Comparison of ENCODE assay signal across 11 cellular contexts in genomic region chr18:46320928-46321855, GRCh38.
DNase-seq lines count a peak whose midpoint lies in the region; ATAC-seq and TF ChIP-seq lines count a peak whose summit lies in the region.
"Had no signal": no experiment of that assay in that cellular context is flagged by ENCODE, and none has a peak within 500 bp of the region (broad histone marks: within the 10 kb centered on the region; RNA-seq: fewer than 3 reads in every experiment).

No MANE protein-coding gene starts in this region.

- no peak overlapping the region for H2BK120ac ChIP-seq in mesenchymal stem cell (ENCODE audit: low read depth, low read length)

- H3K9ac ChIP-seq in mesenchymal stem cell (ENCODE audit: low read length): no peak overlapping the region

- CTCF ChIA-PET in Calu3 (lab: Charles Lee): interaction anchor here (1.5 to 2.5 kb wide), 2 partner anchors 40 to 337 kb away, joined by 4 to 8 read pairs; no protein-coding TSS in a partner anchor

- H3K4me3 ChIP-seq in astrocyte of the spinal cord (ENCODE audit: low read depth, low read length) (no peak overlapping the region), mesenchymal stem cell (ENCODE audit: insufficient read depth in 1 of 2, low read depth in 1 of 2, low read length in 2 of 2) (no peak overlapping the region)
- H3K4me3 ChIP-seq: uterus had no signal

- DNase-seq in Calu3 (no peak), HT1080 (ENCODE audit: low read depth) (peak; percentile 81), astrocyte of the spinal cord (ENCODE audit: low read depth, low spot score) (peak; percentile 82), mesenchymal stem cell (no peak), NCI-H2227 treated with DMSO at 0.1 percent for 48 hours (lab: John Stamatoyannopoulos, UW) (no peak), NCI-H524 (lab: John Stamatoyannopoulos, UW) (no peak), retina (no peak)
- DNase-seq: naive B cell, NCI-H2081 treated with DMSO at 0.1 percent for 48 hours, uterus had no signal

- no peaks in the 10 kb centered on the region for H3K9me3 ChIP-seq in mesenchymal stem cell (ENCODE audit: control insufficient read depth, low read length)
- H3K9me3 ChIP-seq: uterus had no signal

- no peak overlapping the region for H2BK15ac ChIP-seq in mesenchymal stem cell (ENCODE audit: low read depth, poor library complexity, severe bottlenecking)

- no peak overlapping the region for H3K4ac ChIP-seq in mesenchymal stem cell (ENCODE audit: low read depth in 1 of 2, low read length in 2 of 2)

- H2AK5ac ChIP-seq in mesenchymal stem cell (ENCODE audit: low read length, severe bottlenecking): peak overlapping the region; percentile 94

- H4K91ac ChIP-seq in mesenchymal stem cell (ENCODE audit: low read length): no peak overlapping the region

- no TSS peak for BruUV-seq in Calu3 (replicated peaks; lab: Mats Ljungman, UMichigan)

- H3K27ac ChIP-seq in mesenchymal stem cell (ENCODE audit: low read length, poor library complexity, severe bottlenecking): peak overlapping the region; percentile 49
- H3K27ac ChIP-seq: uterus had no signal

- TF ChIP-seq CTCF in Calu3 (IDR thresholded peaks at IDR 0.05; ENCODE audit: unreplicated experiment): no peak
- no peak for TF ChIP-seq CTCF in astrocyte of the spinal cord (IDR thresholded peaks at IDR 0.05; ENCODE audit: low read depth, low read length)

- H3K4me3 Mint-ChIP-seq in Calu3 (ENCODE audit: low read depth, unreplicated experiment): peak overlapping the region; percentile 40
- H3K4me3 Mint-ChIP-seq: naive B cell had no signal

- H3K36me3 ChIP-seq in mesenchymal stem cell (ENCODE audit: control insufficient read depth in 1 of 2, insufficient read depth in 2 of 2, low read depth in 1 of 2, low read length in 2 of 2): no peaks in the 10 kb centered on the region
- H3K36me3 ChIP-seq: uterus had no signal

- ATAC-seq in GM19452 (IDR thresholded peaks at IDR 0.05; ENCODE audit: unreplicated experiment): no peak

- no peaks in the 10 kb centered on the region for H3K27me3 Mint-ChIP-seq in Calu3 (ENCODE audit: unreplicated experiment)

- H3K14ac ChIP-seq in mesenchymal stem cell (ENCODE audit: low read length in 2 of 2): peak overlapping the region in 1 of 2 experiments; percentile 73

- H3K4me1 ChIP-seq in mesenchymal stem cell (ENCODE audit: control insufficient read depth, insufficient read depth, low read depth, low read length): peaks cover 22% of the 10 kb centered on the region
- H3K4me1 ChIP-seq: uterus had no signal

- H3K79me1 ChIP-seq in mesenchymal stem cell (replicated peaks; ENCODE audit: low read length, poor library complexity, severe bottlenecking): no peaks in the 10 kb centered on the region

- H2AFZ ChIP-seq in mesenchymal stem cell (ENCODE audit: low read depth, low read length): no peak overlapping the region

- no peak overlapping the region for H3K4me2 ChIP-seq in mesenchymal stem cell (ENCODE audit: low read length, poor library complexity, severe bottlenecking)

- H4K8ac ChIP-seq in mesenchymal stem cell (ENCODE audit: low read length): no peak overlapping the region

- 92% methylated on average over 2 of the region's 3 CpGs for WGBS in mesenchymal stem cell

- peak overlapping the region; percentile 95 for H3K27ac Mint-ChIP-seq in Calu3 (ENCODE audit: unreplicated experiment)
- H3K27ac Mint-ChIP-seq: naive B cell had no signal

- peaks cover 0 to 24% of the 10 kb centered on the region in 2 experiments for H3K27me3 ChIP-seq in mesenchymal stem cell (ENCODE audit: control insufficient read depth in 1 of 2, insufficient read depth in 1 of 2, low read length in 2 of 2)
- H3K27me3 ChIP-seq: uterus had no signal

- in situ Hi-C loops in astrocyte of the spinal cord (cut with HindIII; ENCODE audit: low sequenced_read_pairs): no loop called here

- H3K9me3 Mint-ChIP-seq in Calu3 (ENCODE audit: low read depth, unreplicated experiment): peaks cover 4% of the 10 kb centered on the region

- peaks cover 48% of the 10 kb centered on the region for H3K4me1 Mint-ChIP-seq in Calu3 (ENCODE audit: low read depth, unreplicated experiment)

- H3K23ac ChIP-seq in mesenchymal stem cell (ENCODE audit: low read length in 2 of 2): no peak overlapping the region

- peak overlapping the region; percentile 69 for H2BK5ac ChIP-seq in mesenchymal stem cell (ENCODE audit: low read depth, low read length, poor library complexity, severe bottlenecking)

- H3K18ac ChIP-seq in mesenchymal stem cell (ENCODE audit: low read depth in 1 of 2, low read length in 2 of 2): no peak overlapping the region

- no peak overlapping the region for H2BK12ac ChIP-seq in mesenchymal stem cell (ENCODE audit: low read length in 2 of 2)

- intact Hi-C loops in Calu3 (cut with micrococcal nuclease; ENCODE audit: unreplicated experiment): no loop called here

- peaks cover 22% of the 10 kb centered on the region for H3K36me3 Mint-ChIP-seq in Calu3 (ENCODE audit: insufficient read depth, unreplicated experiment)
- H3K36me3 Mint-ChIP-seq: naive B cell had no signal

Comparison
In these comparisons a context has a peak if more than half of its experiments do, and no peak if none do; other contexts are left out.
1. DNase-seq: peak in HT1080 (single experiment) and astrocyte of the spinal cord (single experiment); none in Calu3 (single experiment), mesenchymal stem cell (single experiment), NCI-H2227 treated with DMSO at 0.1 percent for 48 hours (single experiment), NCI-H524 (0 of 2) and retina (single experiment).